ENCODE assay signal across 11 cellular contexts in the genomic region with DNA sequence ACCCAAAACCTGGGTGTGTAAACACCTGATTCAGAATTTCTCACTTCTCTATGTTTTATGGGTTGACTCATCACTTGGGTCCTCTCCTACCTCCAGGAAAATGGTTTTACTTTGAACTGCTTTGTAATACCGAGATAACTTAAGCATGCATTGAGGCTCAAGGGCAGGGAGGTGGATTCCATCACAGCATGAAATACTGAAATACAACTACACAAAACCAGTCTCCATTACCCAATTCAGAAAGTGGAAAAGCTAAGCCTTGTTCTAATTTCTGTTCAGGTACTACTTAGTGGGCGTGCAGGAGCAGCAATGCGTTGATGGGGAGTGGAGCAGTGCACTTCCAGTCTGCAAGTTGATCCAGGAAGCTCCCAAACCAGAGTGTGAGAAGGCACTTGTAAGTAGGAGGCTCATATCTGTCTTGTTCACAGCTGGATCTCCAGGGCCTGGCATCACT. TPM values are rescaled to one million over a fixed set of nuclear protein-coding genes. Genes with fewer than 3 reads are reported as not detected.
DNase-seq lines count a peak whose midpoint lies in the region; ATAC-seq and TF ChIP-seq lines count a peak whose summit lies in the region.
"Had no signal": no experiment of that assay in that cellular context is flagged by ENCODE, and none has a peak within 500 bp of the region (broad histone marks: within the 10 kb centered on the region; RNA-seq: fewer than 3 reads in every experiment).

No MANE protein-coding gene starts in this region.

- H3K27me3 Mint-ChIP-seq in activated CD4-positive, alpha-beta T cell treated with anti-CD3 and anti-CD28 coated beads, Interleukin-2, amount 10 ng/mL, durations not matched to agents 7 days and 5 days = peaks cover 9% of the 10 kb centered on the region
- peaks cover 11% of the 10 kb centered on the region for H3K27me3 Mint-ChIP-seq in stimulated activated memory B cell treated with anti-CD40 and anti-IgM and Interleukin-4, amounts not matched to agents 10 μg/mL and 1 μg/mL and 100 μg/mL, for 72 hours

- no peak for TF ChIP-seq CTCF in brain microvascular endothelial cell (IDR thresholded peaks at IDR 0.05; ENCODE audit: low read depth, low read length, missing control alignments)

- no peaks in the 10 kb centered on the region for H3K27me3 ChIP-seq in brain microvascular endothelial cell (replicated peaks)

- H3K27ac Mint-ChIP-seq in activated CD4-positive, alpha-beta T cell treated with anti-CD3 and anti-CD28 coated beads, Interleukin-2, amount 10 ng/mL, durations not matched to agents 7 days and 5 days = peak overlapping the region; percentile 42
- no peak overlapping the region for H3K27ac Mint-ChIP-seq in stimulated activated memory B cell treated with anti-CD40 and anti-IgM and Interleukin-4, amounts not matched to agents 10 μg/mL and 1 μg/mL and 100 μg/mL, for 72 hours

- H3K4me1 Mint-ChIP-seq in activated CD4-positive, alpha-beta T cell treated with anti-CD3 and anti-CD28 coated beads, Interleukin-2, amount 10 ng/mL, durations not matched to agents 7 days and 5 days = peaks cover 14% of the 10 kb centered on the region
- peaks cover 6% of the 10 kb centered on the region for H3K4me1 Mint-ChIP-seq in stimulated activated memory B cell treated with anti-CD40 and anti-IgM and Interleukin-4, amounts not matched to agents 10 μg/mL and 1 μg/mL and 100 μg/mL, for 72 hours

- ATAC-seq in HG02884 (IDR thresholded peaks at IDR 0.05; ENCODE audit: unreplicated experiment) = peak; percentile 94
- ATAC-seq in stimulated activated memory B cell treated with anti-CD40 and anti-IgM and Interleukin-4, amounts not matched to agents 10 μg/mL and 1 μg/mL and 100 μg/mL, for 72 hours = peak; percentile 92

- CTCF ChIA-PET in activated CD4-positive, alpha-beta T cell treated with anti-CD3 and anti-CD28 coated beads, Interleukin-2, amount 10 ng/mL, durations not matched to agents 7 days and 5 days (lab: Charles Lee) = interaction anchor here (0.5 to 2.5 kb wide), 3 partner anchors 14 to 318 kb away, joined by 3 to 10 read pairs (median 4); no protein-coding TSS in a partner anchor

- POLR2A ChIA-PET in activated CD4-positive, alpha-beta T cell treated with anti-CD3 and anti-CD28 coated beads, Interleukin-2, amount 10 ng/mL, durations not matched to agents 7 days and 5 days (lab: Charles Lee) = no interaction called here

- no peak overlapping the region for H3K4me3 ChIP-seq in brain microvascular endothelial cell (ENCODE audit: low read depth, low read length)
- H3K4me3 ChIP-seq: lung had no signal

- no peak overlapping the region for H3K4me3 Mint-ChIP-seq in activated CD4-positive, alpha-beta T cell treated with anti-CD3 and anti-CD28 coated beads, Interleukin-2, amount 10 ng/mL, durations not matched to agents 7 days and 5 days
- H3K4me3 Mint-ChIP-seq in stimulated activated memory B cell treated with anti-CD40 and anti-IgM and Interleukin-4, amounts not matched to agents 10 μg/mL and 1 μg/mL and 100 μg/mL, for 72 hours = no peak overlapping the region

- H3K27ac ChIP-seq in brain microvascular endothelial cell = no peak overlapping the region

- DNase-seq in activated T-cell treated with anti-CD3 and anti-CD28 coated beads for 48 hours (ENCODE audit: low read depth) (peak; percentile 12), brain microvascular endothelial cell (no peak), activated gamma-delta T cell treated with Interleukin-2 at 50 U/mL for 16 hours (no peak), NCI-H1048 (lab: John Stamatoyannopoulos, UW) (no peak)
- DNase-seq in activated T-cell treated with anti-CD3 and anti-CD28 coated beads, Interleukin-2, amount 50 U/mL, for 1 hour = no peak
- no peak for DNase-seq in activated CD4-positive, alpha-beta T cell treated with anti-CD3 and anti-CD28 coated beads, Interleukin-2, amount 10 ng/mL, durations not matched to agents 7 days and 5 days
- DNase-seq: aorta, SHP77 had no signal

- H3K36me3 Mint-ChIP-seq in activated CD4-positive, alpha-beta T cell treated with anti-CD3 and anti-CD28 coated beads, Interleukin-2, amount 10 ng/mL, durations not matched to agents 7 days and 5 days (ENCODE audit: low read depth) = peaks cover 21% of the 10 kb centered on the region
- H3K36me3 Mint-ChIP-seq in stimulated activated memory B cell treated with anti-CD40 and anti-IgM and Interleukin-4, amounts not matched to agents 10 μg/mL and 1 μg/mL and 100 μg/mL, for 72 hours = no peaks in the 10 kb centered on the region

- no peaks in the 10 kb centered on the region for H3K36me3 ChIP-seq in brain microvascular endothelial cell (replicated peaks)

- in situ Hi-C loops in brain microvascular endothelial cell (cut with HindIII; ENCODE audit: low pct_ligation_motif_present, low sequenced_read_pairs) = loop anchor here (25.0 kb wide), 1 partner anchor 314 kb away; no protein-coding TSS in a partner anchor

- H3K9me3 Mint-ChIP-seq in activated CD4-positive, alpha-beta T cell treated with anti-CD3 and anti-CD28 coated beads, Interleukin-2, amount 10 ng/mL, durations not matched to agents 7 days and 5 days = peaks cover 5% of the 10 kb centered on the region
- H3K9me3 Mint-ChIP-seq in stimulated activated memory B cell treated with anti-CD40 and anti-IgM and Interleukin-4, amounts not matched to agents 10 μg/mL and 1 μg/mL and 100 μg/mL, for 72 hours = no peaks in the 10 kb centered on the region

RNA-seq across cellular contexts. Expression of a gene that starts 6.1 kb away (rescaled TPM):
- total RNA-seq in activated CD4-positive, alpha-beta T cell treated with anti-CD3 and anti-CD28 coated beads, Interleukin-2, amount 10 ng/mL, durations not matched to agents 7 days and 5 days = not detected

RNA-seq across cellular contexts. Expression of a gene that starts 9.2 kb away (rescaled TPM):
- total RNA-seq in activated CD4-positive, alpha-beta T cell treated with anti-CD3 and anti-CD28 coated beads, Interleukin-2, amount 10 ng/mL, durations not matched to agents 7 days and 5 days = 1 to 10 TPM; 2.1 to 3.1 TPM

RNA-seq across cellular contexts. Expression of a gene that starts 44.8 kb away (rescaled TPM):
- 1 to 10 TPM; 2.1 to 2.5 TPM for total RNA-seq in activated CD4-positive, alpha-beta T cell treated with anti-CD3 and anti-CD28 coated beads, Interleukin-2, amount 10 ng/mL, durations not matched to agents 7 days and 5 days

RNA-seq across cellular contexts. Expression of a gene that starts 46.9 kb away (rescaled TPM):
- 1 to 10 TPM; 7.3 TPM for total RNA-seq in activated CD4-positive, alpha-beta T cell treated with anti-CD3 and anti-CD28 coated beads, Interleukin-2, amount 10 ng/mL, durations not matched to agents 7 days and 5 days
